Comparison of ENCODE assay signal across 1 cellular context in the genomic region with DNA sequence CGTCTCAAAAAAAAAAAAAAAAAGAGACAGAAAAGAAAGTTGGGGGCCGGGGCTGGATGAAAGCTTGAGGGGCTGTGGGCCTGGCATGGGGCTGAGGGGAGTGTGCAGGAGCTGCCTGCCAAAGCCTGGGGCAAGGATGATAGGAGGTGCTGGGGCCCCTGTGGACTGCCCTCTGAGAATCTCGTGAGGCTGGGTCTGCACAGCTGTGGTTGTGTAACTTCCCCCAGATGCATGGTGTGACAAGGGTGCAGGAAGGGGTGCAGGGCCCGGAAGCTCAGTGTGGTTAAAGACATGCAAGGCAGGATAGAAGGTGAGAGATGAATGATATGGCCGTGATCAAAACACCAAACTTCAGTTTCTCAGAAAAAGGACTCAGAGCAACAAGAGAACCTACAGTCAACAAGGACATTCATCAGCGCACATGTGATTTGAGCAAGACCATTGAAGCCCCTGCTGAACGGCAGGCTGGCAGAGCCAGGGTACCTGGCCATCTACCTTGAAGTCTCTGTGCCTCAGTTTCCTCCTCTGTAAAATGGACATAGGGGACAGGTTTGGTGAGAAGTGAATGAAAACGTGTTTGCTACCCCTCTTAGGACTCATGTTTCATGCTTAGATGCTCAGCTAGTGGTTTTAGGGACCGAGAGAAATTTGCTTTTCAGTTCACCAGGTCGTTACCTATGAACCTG.
TF ChIP-seq lines count a peak whose summit lies in the region.

No MANE protein-coding gene starts in this region.

TF ChIP-seq in GM23338, 12 proteins besides CTCF, POLR2A, EP300 and RAD21 (continued from another document):
- TF ChIP-seq, protein P1, sequence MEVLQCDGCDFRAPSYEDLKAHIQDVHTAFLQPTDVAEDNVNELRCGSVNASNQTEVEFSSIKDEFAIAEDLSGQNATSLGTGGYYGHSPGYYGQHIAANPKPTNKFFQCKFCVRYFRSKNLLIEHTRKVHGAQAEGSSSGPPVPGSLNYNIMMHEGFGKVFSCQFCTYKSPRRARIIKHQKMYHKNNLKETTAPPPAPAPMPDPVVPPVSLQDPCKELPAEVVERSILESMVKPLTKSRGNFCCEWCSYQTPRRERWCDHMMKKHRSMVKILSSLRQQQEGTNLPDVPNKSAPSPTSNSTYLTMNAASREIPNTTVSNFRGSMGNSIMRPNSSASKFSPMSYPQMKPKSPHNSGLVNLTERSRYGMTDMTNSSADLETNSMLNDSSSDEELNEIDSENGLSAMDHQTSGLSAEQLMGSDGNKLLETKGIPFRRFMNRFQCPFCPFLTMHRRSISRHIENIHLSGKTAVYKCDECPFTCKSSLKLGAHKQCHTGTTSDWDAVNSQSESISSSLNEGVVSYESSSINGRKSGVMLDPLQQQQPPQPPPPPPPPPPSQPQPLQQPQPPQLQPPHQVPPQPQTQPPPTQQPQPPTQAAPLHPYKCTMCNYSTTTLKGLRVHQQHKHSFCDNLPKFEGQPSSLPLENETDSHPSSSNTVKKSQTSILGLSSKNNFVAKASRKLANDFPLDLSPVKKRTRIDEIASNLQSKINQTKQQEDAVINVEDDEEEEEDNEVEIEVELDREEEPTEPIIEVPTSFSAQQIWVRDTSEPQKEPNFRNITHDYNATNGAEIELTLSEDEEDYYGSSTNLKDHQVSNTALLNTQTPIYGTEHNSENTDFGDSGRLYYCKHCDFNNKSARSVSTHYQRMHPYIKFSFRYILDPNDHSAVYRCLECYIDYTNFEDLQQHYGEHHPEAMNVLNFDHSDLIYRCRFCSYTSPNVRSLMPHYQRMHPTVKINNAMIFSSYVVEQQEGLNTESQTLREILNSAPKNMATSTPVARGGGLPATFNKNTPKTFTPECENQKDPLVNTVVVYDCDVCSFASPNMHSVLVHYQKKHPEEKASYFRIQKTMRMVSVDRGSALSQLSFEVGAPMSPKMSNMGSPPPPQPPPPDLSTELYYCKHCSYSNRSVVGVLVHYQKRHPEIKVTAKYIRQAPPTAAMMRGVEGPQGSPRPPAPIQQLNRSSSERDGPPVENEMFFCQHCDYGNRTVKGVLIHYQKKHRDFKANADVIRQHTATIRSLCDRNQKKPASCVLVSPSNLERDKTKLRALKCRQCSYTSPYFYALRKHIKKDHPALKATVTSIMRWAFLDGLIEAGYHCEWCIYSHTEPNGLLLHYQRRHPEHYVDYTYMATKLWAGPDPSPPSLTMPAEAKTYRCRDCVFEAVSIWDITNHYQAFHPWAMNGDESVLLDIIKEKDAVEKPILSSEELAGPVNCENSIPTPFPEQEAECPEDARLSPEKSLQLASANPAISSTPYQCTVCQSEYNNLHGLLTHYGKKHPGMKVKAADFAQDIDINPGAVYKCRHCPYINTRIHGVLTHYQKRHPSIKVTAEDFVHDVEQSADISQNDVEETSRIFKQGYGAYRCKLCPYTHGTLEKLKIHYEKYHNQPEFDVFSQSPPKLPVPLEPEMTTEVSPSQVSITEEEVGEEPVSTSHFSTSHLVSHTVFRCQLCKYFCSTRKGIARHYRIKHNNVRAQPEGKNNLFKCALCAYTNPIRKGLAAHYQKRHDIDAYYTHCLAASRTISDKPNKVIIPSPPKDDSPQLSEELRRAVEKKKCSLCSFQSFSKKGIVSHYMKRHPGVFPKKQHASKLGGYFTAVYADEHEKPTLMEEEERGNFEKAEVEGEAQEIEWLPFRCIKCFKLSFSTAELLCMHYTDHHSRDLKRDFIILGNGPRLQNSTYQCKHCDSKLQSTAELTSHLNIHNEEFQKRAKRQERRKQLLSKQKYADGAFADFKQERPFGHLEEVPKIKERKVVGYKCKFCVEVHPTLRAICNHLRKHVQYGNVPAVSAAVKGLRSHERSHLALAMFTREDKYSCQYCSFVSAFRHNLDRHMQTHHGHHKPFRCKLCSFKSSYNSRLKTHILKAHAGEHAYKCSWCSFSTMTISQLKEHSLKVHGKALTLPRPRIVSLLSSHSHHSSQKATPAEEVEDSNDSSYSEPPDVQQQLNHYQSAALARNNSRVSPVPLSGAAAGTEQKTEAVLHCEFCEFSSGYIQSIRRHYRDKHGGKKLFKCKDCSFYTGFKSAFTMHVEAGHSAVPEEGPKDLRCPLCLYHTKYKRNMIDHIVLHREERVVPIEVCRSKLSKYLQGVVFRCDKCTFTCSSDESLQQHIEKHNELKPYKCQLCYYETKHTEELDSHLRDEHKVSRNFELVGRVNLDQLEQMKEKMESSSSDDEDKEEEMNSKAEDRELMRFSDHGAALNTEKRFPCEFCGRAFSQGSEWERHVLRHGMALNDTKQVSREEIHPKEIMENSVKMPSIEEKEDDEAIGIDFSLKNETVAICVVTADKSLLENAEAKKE (CRISPR knock-in tag; IDR thresholded peaks at IDR 0.05) = no peak
